ENCODE assay signal across 8 cellular contexts in genomic region chr15:78072080-78072892, GRCh38. TPM values are rescaled to one million over a fixed set of nuclear protein-coding genes. Genes with fewer than 3 reads are reported as not detected.
DNase-seq lines count a peak whose midpoint lies in the region; ATAC-seq and TF ChIP-seq lines count a peak whose summit lies in the region.

No MANE protein-coding gene starts in this region.

- H3K27ac ChIP-seq in ascending aorta: peak overlapping the region; percentile 37 to 90
- H3K27ac ChIP-seq in layer of hippocampus (ENCODE audit: low read depth, low read length): peak overlapping the region; percentile 69
- H3K27ac ChIP-seq in WERI-Rb-1: no peak overlapping the region

- H3K4me1 Mint-ChIP-seq in T-helper 2 cell treated with Interferon-gamma antibody and Interleukin-4, amounts not matched to agents 5 μg/mL and 100 μg/mL, for 36 hours (ENCODE audit: low read depth): peaks cover 40% of the 10 kb centered on the region

- peaks cover 10 to 70% of the 10 kb centered on the region in 2 donors for H3K4me1 ChIP-seq in ascending aorta

- H3K9me3 Mint-ChIP-seq in T-helper 2 cell treated with Interferon-gamma antibody and Interleukin-4, amounts not matched to agents 5 μg/mL and 100 μg/mL, for 36 hours: no peaks in the 10 kb centered on the region

- ATAC-seq in GM18873 (IDR thresholded peaks at IDR 0.05; ENCODE audit: low FRiP score, unreplicated experiment) (no peak), HG03280 (IDR thresholded peaks at IDR 0.05; ENCODE audit: unreplicated experiment) (no peak)

- intact Hi-C loops in ascending aorta (cut with DNase I): loop anchor here (10.0 kb wide), 1 partner anchor 657 kb away; no protein-coding TSS in a partner anchor

- no peaks in the 10 kb centered on the region for H3K36me3 ChIP-seq in ascending aorta
- peaks cover 4% of the 10 kb centered on the region for H3K36me3 ChIP-seq in WERI-Rb-1

- TF ChIP-seq CTCF in ascending aorta (IDR thresholded peaks at IDR 0.05) (no peak), WERI-Rb-1 (IDR thresholded peaks at IDR 0.05; ENCODE audit: low read depth, low read length) (no peak)

- H3K36me3 Mint-ChIP-seq in T-helper 2 cell treated with Interferon-gamma antibody and Interleukin-4, amounts not matched to agents 5 μg/mL and 100 μg/mL, for 36 hours (ENCODE audit: low read depth): peaks cover 37% of the 10 kb centered on the region

- peak overlapping the region; percentile 77 for H3K4me3 Mint-ChIP-seq in T-helper 2 cell treated with Interferon-gamma antibody and Interleukin-4, amounts not matched to agents 5 μg/mL and 100 μg/mL, for 36 hours

- no peaks in the 10 kb centered on the region for H3K27me3 Mint-ChIP-seq in T-helper 2 cell treated with Interferon-gamma antibody and Interleukin-4, amounts not matched to agents 5 μg/mL and 100 μg/mL, for 36 hours (ENCODE audit: low read depth)

- H3K9me3 ChIP-seq in ascending aorta (no peaks in the 10 kb centered on the region), WERI-Rb-1 (ENCODE audit: severe bottlenecking) (no peaks in the 10 kb centered on the region)

- no peaks in the 10 kb centered on the region for H3K27me3 ChIP-seq in ascending aorta
- no peaks in the 10 kb centered on the region for H3K27me3 ChIP-seq in layer of hippocampus (ENCODE audit: control insufficient read depth, insufficient read depth, low read length)
- no peaks in the 10 kb centered on the region for H3K27me3 ChIP-seq in WERI-Rb-1 (ENCODE audit: insufficient read depth, low read depth, severe bottlenecking)

- H3K4me3 ChIP-seq in ascending aorta (peak overlapping the region in 1 of 2 donors; percentile 6), WERI-Rb-1 (ENCODE audit: low read depth, low read length) (no peak overlapping the region)

- no peak for DNase-seq in T-helper 2 cell treated with Interferon-gamma antibody and Interleukin-4, amounts not matched to agents 5 μg/mL and 100 μg/mL, for 36 hours (ENCODE audit: low spot score)
- no peak for DNase-seq in T-helper 2 cell
- peak in 1 of 2 donors; percentile 77 for DNase-seq in ascending aorta (ENCODE audit: low spot score in 2 of 2)
- peak; percentile 45 for DNase-seq in superior temporal gyrus (ENCODE audit: extremely low spot score)
- DNase-seq in WERI-Rb-1: no peak

- peak overlapping the region; percentile 21 for H3K27ac Mint-ChIP-seq in T-helper 2 cell treated with Interferon-gamma antibody and Interleukin-4, amounts not matched to agents 5 μg/mL and 100 μg/mL, for 36 hours

RNA-seq across cellular contexts. Expression of gene TBC1D2B, which starts 5.2 kb away (rescaled TPM):
- total RNA-seq in ascending aorta: 63.3 TPM

RNA-seq across cellular contexts. Expression of gene SH2D7, which starts 20.1 kb away (rescaled TPM):
- not detected for total RNA-seq in ascending aorta

RNA-seq across cellular contexts. Expression of gene CIB2, which starts 59.0 kb away (rescaled TPM):
- 6.7 TPM for total RNA-seq in ascending aorta
